Comparison of ENCODE assay signal across 14 cellular contexts in the genomic region with DNA sequence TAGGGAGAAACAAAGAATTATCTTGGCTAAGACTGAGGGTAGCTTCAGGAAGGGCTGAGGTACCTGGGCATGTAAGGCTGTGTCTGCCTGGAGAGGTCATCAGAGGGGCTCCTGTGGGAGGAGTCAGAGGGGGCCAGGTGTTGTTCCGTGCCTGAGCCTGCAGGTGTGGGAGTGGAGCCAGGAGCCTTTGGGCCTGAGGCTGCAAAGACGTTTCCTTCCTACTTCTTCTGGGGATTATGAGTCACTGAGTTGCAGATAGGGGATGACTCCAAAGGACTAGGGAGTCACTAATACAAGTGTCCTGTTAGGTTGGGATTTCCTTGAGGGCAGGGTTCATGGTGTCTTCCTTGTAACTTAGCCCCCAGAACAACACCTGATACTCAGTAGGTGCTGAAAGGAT.
DNase-seq lines count a peak whose midpoint lies in the region; ATAC-seq and TF ChIP-seq lines count a peak whose summit lies in the region.
"Had no signal": no experiment of that assay in that cellular context is flagged by ENCODE, and none has a peak within 500 bp of the region (broad histone marks: within the 10 kb centered on the region; RNA-seq: fewer than 3 reads in every experiment).

No MANE protein-coding gene starts in this region.

- CTCF ChIA-PET in Panc1 (lab: Charles Lee) = no interaction called here

- POLR2A ChIA-PET in Panc1 (lab: Charles Lee) = no interaction called here

- no peak overlapping the region for H3K4me2 ChIP-seq in GM23338

- peak; percentile 46; the same call in 2 of the 3 replicates for ATAC-seq in GM23338
- peak; percentile 56; the same call in 1 of the 2 replicates for ATAC-seq in Panc1
- ATAC-seq in HG03175 (IDR thresholded peaks at IDR 0.05; ENCODE audit: unreplicated experiment) = no peak

- H3K9me2 ChIP-seq in GM23338 (ENCODE audit: insufficient read depth) = peaks cover 6% of the 10 kb centered on the region; the same call in 1 of the 2 replicates

- H3K9me3 ChIP-seq in Panc1 (ENCODE audit: control insufficient read depth, insufficient read depth, low read depth, low read length) = no peaks in the 10 kb centered on the region
- H3K9me3 ChIP-seq: SJCRH30, thoracic aorta had no signal

- no peak overlapping the region for H2AFZ ChIP-seq in GM23338

- H3K36me3 ChIP-seq in GM23338 (ENCODE audit: insufficient read depth) = no peaks in the 10 kb centered on the region
- no peaks in the 10 kb centered on the region for H3K36me3 ChIP-seq in Panc1 (ENCODE audit: control insufficient read depth, insufficient read depth, low read length)
- H3K36me3 ChIP-seq: SJCRH30, thoracic aorta had no signal

- DNase-seq in GM23338 (ENCODE audit: low spot score) = no peak
- DNase-seq in Panc1 (ENCODE audit: low read depth, low spot score) = no peak
- peak; percentile 39 for DNase-seq in iPS-NIHi7 (ENCODE audit: extremely low spot score)
- DNase-seq in cerebellar nuclear complex (lab: John Stamatoyannopoulos, UW) = no peak
- DNase-seq in NCI-H748 treated with DMSO at 0.1 percent for 48 hours (lab: John Stamatoyannopoulos, UW) = no peak
- no peak for DNase-seq in 8988T
- DNase-seq: activated effector memory CD4-positive, alpha-beta T cell treated with Interleukin-2 at 50 U/mL for 16 hours; IMR-90; NK-92 treated with Interleukin-12 subunit alpha and Interleukin-12 subunit beta, amount 100 ng/mL, for 24 hours had no signal

- H4K20me1 ChIP-seq in GM23338 (replicated peaks; ENCODE audit: insufficient read depth) = no peaks in the 10 kb centered on the region

- H3K27me3 Mint-ChIP-seq in GM23338 (ENCODE audit: insufficient read depth, low read depth, poor library complexity) = peaks cover 2% of the 10 kb centered on the region

- no peaks in the 10 kb centered on the region for H3K36me3 Mint-ChIP-seq in GM23338 (ENCODE audit: low read depth)

- in situ Hi-C loops in Panc1 (cut with HindIII; ENCODE audit: low pct_unique_long_range_greater_than_20kb, low sequenced_read_pairs) = no loop called here

- no peak overlapping the region for H3K4me3 Mint-ChIP-seq in GM23338

- intact Hi-C loops in Panc1 (cut with micrococcal nuclease; ENCODE audit: unreplicated experiment) = no loop called here

- BruUV-seq in Panc1 (replicated peaks; lab: Mats Ljungman, UMichigan) = no TSS peak

- no peaks in the 10 kb centered on the region; the same call in 2 of the 3 replicates for H3K9me3 Mint-ChIP-seq in GM23338

- H3K4me1 ChIP-seq in GM23338 (ENCODE audit: insufficient read depth) (no peaks in the 10 kb centered on the region), Panc1 (ENCODE audit: control insufficient read depth, insufficient read depth, low read length) (peaks cover 16% of the 10 kb centered on the region)

- no peak overlapping the region for H3K27ac Mint-ChIP-seq in GM23338

- H3K4me1 Mint-ChIP-seq in GM23338 = peaks cover 11% of the 10 kb centered on the region; the same call in 2 of the 3 replicates

- H3K27ac ChIP-seq in 22Rv1 (peak overlapping the region; percentile 54), GM23338 (ENCODE audit: low read depth) (no peak overlapping the region), Panc1 (ENCODE audit: low read length) (peak overlapping the region; percentile 73)
- H3K27ac ChIP-seq: dorsolateral prefrontal cortex, thoracic aorta had no signal

- H3K4me3 ChIP-seq in GM23338 (no peak overlapping the region), Panc1 (ENCODE audit: low read depth in 2 of 2, low read length in 2 of 2) (no peak overlapping the region)
- H3K4me3 ChIP-seq: SJCRH30, thoracic aorta had no signal

- H3K27me3 ChIP-seq in GM23338 (ENCODE audit: insufficient read depth) (no peaks in the 10 kb centered on the region), Panc1 (ENCODE audit: control insufficient read depth, insufficient read depth, low read length) (no peaks in the 10 kb centered on the region)
- H3K27me3 ChIP-seq: SJCRH30 had no signal

- TF ChIP-seq CTCF in 22Rv1 (IDR thresholded peaks at IDR 0.05) = no peak
- TF ChIP-seq CTCF in GM23338 (conservative IDR thresholded peaks at IDR 0.05; ENCODE audit: low read depth in 2 of 2) = no peak
- TF ChIP-seq CTCF in Panc1 (IDR thresholded peaks at IDR 0.05) = no peak

- H3F3A ChIP-seq in GM23338 (replicated peaks; ENCODE audit: low read depth) = no peaks in the 10 kb centered on the region

- no peaks in the 10 kb centered on the region for H3K79me2 ChIP-seq in GM23338 (replicated peaks; ENCODE audit: insufficient read depth)

TF ChIP-seq in GM23338, 12 proteins besides CTCF, POLR2A, EP300 and RAD21:
- no peak for TF ChIP-seq ZNF114 (CRISPR knock-in tag; IDR thresholded peaks at IDR 0.05)
- TF ChIP-seq EZH2phosphoT487 (IDR thresholded peaks at IDR 0.05; ENCODE audit: unreplicated experiment) = no peak
- TF ChIP-seq EZH2 (IDR thresholded peaks at IDR 0.05; ENCODE audit: low read depth, unreplicated experiment) = no peak
- no peak for TF ChIP-seq ZNF331 (CRISPR knock-in tag; IDR thresholded peaks at IDR 0.05; ENCODE audit: low read depth)
- no peak for TF ChIP-seq NANOG (IDR thresholded peaks at IDR 0.05; ENCODE audit: borderline replicate concordance)
- no peak for TF ChIP-seq POLR2AphosphoS5 (IDR thresholded peaks at IDR 0.05; ENCODE audit: low read depth)
- no peak for TF ChIP-seq CREB1 (CRISPR knock-in tag; IDR thresholded peaks at IDR 0.05; ENCODE audit: low read depth)
- TF ChIP-seq, protein P1, sequence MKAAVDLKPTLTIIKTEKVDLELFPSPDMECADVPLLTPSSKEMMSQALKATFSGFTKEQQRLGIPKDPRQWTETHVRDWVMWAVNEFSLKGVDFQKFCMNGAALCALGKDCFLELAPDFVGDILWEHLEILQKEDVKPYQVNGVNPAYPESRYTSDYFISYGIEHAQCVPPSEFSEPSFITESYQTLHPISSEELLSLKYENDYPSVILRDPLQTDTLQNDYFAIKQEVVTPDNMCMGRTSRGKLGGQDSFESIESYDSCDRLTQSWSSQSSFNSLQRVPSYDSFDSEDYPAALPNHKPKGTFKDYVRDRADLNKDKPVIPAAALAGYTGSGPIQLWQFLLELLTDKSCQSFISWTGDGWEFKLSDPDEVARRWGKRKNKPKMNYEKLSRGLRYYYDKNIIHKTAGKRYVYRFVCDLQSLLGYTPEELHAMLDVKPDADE (IDR thresholded peaks at IDR 0.05) = no peak
- no peak for TF ChIP-seq STAT1 (IDR thresholded peaks at IDR 0.05; ENCODE audit: unreplicated experiment)
TF ChIP-seq in GM23338: peak in this region for 0.
